In the genomic region with DNA sequence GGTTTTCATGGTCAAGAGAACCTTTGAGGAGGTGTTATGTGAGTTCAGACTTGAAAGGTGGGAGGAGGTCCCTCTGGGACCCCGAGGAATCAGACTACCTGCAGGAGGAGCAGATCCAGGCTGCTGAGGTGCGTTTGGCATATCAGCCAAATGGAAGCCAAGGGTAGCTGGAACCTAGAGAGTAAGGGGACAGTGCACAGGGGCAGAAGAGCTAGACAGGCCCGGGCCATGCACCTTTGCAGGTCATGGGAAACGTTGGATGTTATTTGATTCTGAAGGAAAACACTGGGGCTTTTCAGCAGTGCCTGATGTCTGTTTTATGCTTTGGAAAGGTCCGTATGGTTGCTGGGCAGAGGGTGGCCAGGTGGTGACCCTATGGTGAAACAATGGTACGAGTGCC, we compare ENCODE assay signal across 33 cellular contexts.
"Had no signal": no experiment of that assay in that cellular context is flagged by ENCODE, and none has a peak within 500 bp of the region (broad histone marks: within the 10 kb centered on the region; RNA-seq: fewer than 3 reads in every experiment).

No MANE protein-coding gene starts in this region.

- H3K4me1 ChIP-seq: Peyer's patch, SJSA1 had no signal

- H3K4me3 Mint-ChIP-seq: activated CD4-positive, alpha-beta memory T cell treated with anti-CD3 and anti-CD28 coated beads, Interleukin-2, amount 10 ng/mL, durations not matched to agents 7 days and 5 days; activated naive CD8-positive, alpha-beta T cell treated with anti-CD3 and anti-CD28 coated beads for 36 hours; activated T-cell treated with anti-CD3 and anti-CD28 coated beads, Interleukin-2, amount 50 U/mL, for 72 hours; activated T-helper 17 cell treated with anti-CD3 and anti-CD28 coated beads, Interleukin-2, amount 50 U/mL, for 72 hours; T-cell had no signal

- H3K9me3 ChIP-seq: MG63, Peyer's patch, SJSA1 had no signal

- DNase-seq: activated CD4-positive, alpha-beta memory T cell treated with anti-CD3 and anti-CD28 coated beads, Interleukin-2, amount 10 ng/mL, durations not matched to agents 7 days and 5 days; activated CD4-positive, alpha-beta T cell treated with anti-CD3 and anti-CD28 coated beads for 1 hour; activated CD4-positive, alpha-beta T cell treated with anti-CD3 and anti-CD28 coated beads for 48 hours; activated CD4-positive, CD25-positive, alpha-beta regulatory T cell; activated effector memory CD4-positive, alpha-beta T cell treated with anti-CD3 and anti-CD28 coated beads, Interleukin-2, amount 50 U/mL, for 16 hours; activated naive CD4-positive, alpha-beta T cell; activated naive CD4-positive, alpha-beta T cell treated with anti-CD3 and anti-CD28 coated beads, Interleukin-2, amount 50 U/mL, for 16 hours; activated naive CD8-positive, alpha-beta T cell treated with anti-CD3 and anti-CD28 coated beads for 36 hours; activated T-cell treated with anti-CD3 and anti-CD28 coated beads for 4 hours; activated T-cell treated with anti-CD3 and anti-CD28 coated beads, Interleukin-2, amount 50 U/mL, for 72 hours; amniotic stem cell; aorta; brain microvascular endothelial cell; central memory CD4-positive, alpha-beta T cell; Karpas-422; KBM-7; MG63; NCI-H1048; NCI-H1694; NCI-H1930; NCI-H524 treated with DMSO at 0.1 percent for 48 hours; NK-92 treated with Interleukin-12 subunit alpha and Interleukin-12 subunit beta, amount 100 ng/mL, for 24 hours; PC-3; Peyer's patch; RPMI8226; SHP77 treated with DMSO at 0.1 percent for 48 hours; T-cell; T-helper 2 cell; T-helper 9 cell had no signal

- H3K4me3 ChIP-seq: MG63, Peyer's patch, SJSA1 had no signal

- H3K4me1 Mint-ChIP-seq: activated CD4-positive, alpha-beta memory T cell treated with anti-CD3 and anti-CD28 coated beads, Interleukin-2, amount 10 ng/mL, durations not matched to agents 7 days and 5 days; T-cell had no signal

- ATAC-seq: activated T-cell treated with anti-CD3 and anti-CD28 coated beads, Interleukin-2, amount 50 U/mL, for 72 hours; activated T-helper 17 cell treated with anti-CD3 and anti-CD28 coated beads, Interleukin-2, amount 50 U/mL, for 72 hours; PC-3; SK-N-SH treated with all-trans-retinoic acid at 6 μM for 48 hours; T-cell had no signal

- H3K27me3 ChIP-seq: brain microvascular endothelial cell, MG63, Peyer's patch, SJSA1 had no signal

- H3K27ac ChIP-seq: brain microvascular endothelial cell, Peyer's patch, SJSA1, VCaP had no signal

- H3K27ac Mint-ChIP-seq: activated CD4-positive, alpha-beta memory T cell treated with anti-CD3 and anti-CD28 coated beads, Interleukin-2, amount 10 ng/mL, durations not matched to agents 7 days and 5 days; activated naive CD8-positive, alpha-beta T cell treated with anti-CD3 and anti-CD28 coated beads for 36 hours; activated T-cell treated with anti-CD3 and anti-CD28 coated beads, Interleukin-2, amount 50 U/mL, for 72 hours; activated T-helper 17 cell treated with anti-CD3 and anti-CD28 coated beads, Interleukin-2, amount 50 U/mL, for 72 hours; T-cell had no signal

- H3K9me3 Mint-ChIP-seq: activated CD4-positive, alpha-beta memory T cell treated with anti-CD3 and anti-CD28 coated beads, Interleukin-2, amount 10 ng/mL, durations not matched to agents 7 days and 5 days; activated naive CD8-positive, alpha-beta T cell treated with anti-CD3 and anti-CD28 coated beads for 36 hours; activated T-cell treated with anti-CD3 and anti-CD28 coated beads, Interleukin-2, amount 50 U/mL, for 72 hours; activated T-helper 17 cell treated with anti-CD3 and anti-CD28 coated beads, Interleukin-2, amount 50 U/mL, for 72 hours; T-cell had no signal

- H3K27me3 Mint-ChIP-seq: activated CD4-positive, alpha-beta memory T cell treated with anti-CD3 and anti-CD28 coated beads, Interleukin-2, amount 10 ng/mL, durations not matched to agents 7 days and 5 days; activated naive CD8-positive, alpha-beta T cell treated with anti-CD3 and anti-CD28 coated beads for 36 hours; activated T-helper 17 cell treated with anti-CD3 and anti-CD28 coated beads, Interleukin-2, amount 50 U/mL, for 72 hours; T-cell had no signal
